In genomic region chr4:76385974-76386373, GRCh38 we compare ENCODE assay signal across 33 cellular contexts. TPM values are rescaled to one million over a fixed set of nuclear protein-coding genes. Genes with fewer than 3 reads are reported as not detected.
"Had no signal": no experiment of that assay in that cellular context is flagged by ENCODE, and none has a peak within 500 bp of the region (broad histone marks: within the 10 kb centered on the region; RNA-seq: fewer than 3 reads in every experiment).

No MANE protein-coding gene starts in this region.

- H3K9me3 ChIP-seq: Peyer's patch, SJSA1 had no signal

- H3K9ac ChIP-seq: SK-N-SH had no signal

- H3K4me3 ChIP-seq: MG63, Peyer's patch, SJSA1 had no signal

- H3K4me2 ChIP-seq: SK-N-SH had no signal

- H3K27ac ChIP-seq: Peyer's patch, SJSA1 had no signal

- H3K36me3 ChIP-seq: MG63, Peyer's patch, SJSA1 had no signal

- DNase-seq: Kasumi-1, MG63, NCI-H1048, NCI-H1092 treated with DMSO at 0.1 percent for 48 hours, NCI-H1105 treated with DMSO at 0.1 percent for 48 hours, NCI-H1417, NCI-H1436, NCI-H146, NCI-H1694, NCI-H187, NCI-H1930, NCI-H2029 treated with DMSO at 0.1 percent for 48 hours, NCI-H2081 treated with DMSO at 0.1 percent for 48 hours, NCI-H2107, NCI-H2171, NCI-H226, NCI-H446 treated with DMSO at 0.1 percent for 48 hours, NCI-H510A, NCI-H524, NCI-H526, NCI-H69, NCI-H748 treated with DMSO at 0.1 percent for 48 hours, NCI-H82, OCI-M1, PC-3, Peyer's patch, Right ventricle myocardium superior, RPMI8226, SHP77 treated with DMSO at 0.1 percent for 48 hours, SK-N-SH, SW 1271, T-helper 1 cell had no signal

- H3K9me2 ChIP-seq: SK-N-SH had no signal

- H3K27me3 ChIP-seq: MG63, Peyer's patch had no signal

- H3K4me1 ChIP-seq: Peyer's patch, SJSA1 had no signal

- ATAC-seq: PC-3 had no signal

RNA-seq across cellular contexts. Expression of gene CCDC158, which starts 35.0 kb away (rescaled TPM):
- total RNA-seq: PC-3, Peyer's patch had no signal
- polyA plus RNA-seq: SK-N-SH had no signal
